Comparison of ENCODE assay signal across 11 cellular contexts in the genomic region with DNA sequence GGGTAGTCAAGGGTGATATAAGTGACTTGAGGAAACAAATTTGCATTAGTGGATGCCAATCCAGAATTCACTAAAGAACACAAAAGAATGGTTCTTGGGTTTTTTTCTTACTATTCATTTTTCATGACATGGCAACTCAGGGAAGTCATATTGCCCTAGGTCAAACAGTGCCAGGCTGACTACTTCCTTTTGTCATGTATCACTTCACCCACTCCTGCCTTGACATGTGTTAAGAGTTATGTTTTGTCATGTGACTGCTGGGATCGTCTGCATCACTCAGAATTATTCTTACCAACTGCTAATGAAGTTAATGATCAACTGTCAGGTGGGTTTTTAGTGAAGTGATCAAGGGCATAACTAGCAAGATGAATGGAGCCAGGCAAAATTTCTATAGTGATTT.
A peak's percentile ranks its signal among the peaks of the same experiment; 100 is the strongest.
DNase-seq lines count a peak whose midpoint lies in the region; ATAC-seq and TF ChIP-seq lines count a peak whose summit lies in the region.
"Had no signal": no experiment of that assay in that cellular context is flagged by ENCODE, and none has a peak within 500 bp of the region (broad histone marks: within the 10 kb centered on the region; RNA-seq: fewer than 3 reads in every experiment).

No MANE protein-coding gene starts in this region.

- ATAC-seq in HG02759 (IDR thresholded peaks at IDR 0.05; ENCODE audit: unreplicated experiment): peak; percentile 63
- ATAC-seq: GM23338 had no signal

- H3K4me1 ChIP-seq in effector memory CD4-positive, alpha-beta T cell (ENCODE audit: control insufficient read depth, insufficient read depth, low read length, poor library complexity, severe bottlenecking): peaks cover 8% of the 10 kb centered on the region
- no peaks in the 10 kb centered on the region for H3K4me1 ChIP-seq in neural progenitor cell
- H3K4me1 ChIP-seq: right lobe of liver had no signal

- H3K4me2 ChIP-seq in neural progenitor cell: no peak overlapping the region
- H3K4me2 ChIP-seq: GM23338 had no signal

- H3K9me3 Mint-ChIP-seq in activated CD4-positive, alpha-beta T cell treated with anti-CD3 and anti-CD28 coated beads, Interleukin-2, amount 10 ng/mL, durations not matched to agents 24 days and 14 days: peaks cover 7% of the 10 kb centered on the region
- no peaks in the 10 kb centered on the region for H3K9me3 Mint-ChIP-seq in neural progenitor cell
- H3K9me3 Mint-ChIP-seq: GM23338 had no signal

- peak overlapping the region; percentile 1 for H3K27ac ChIP-seq in effector memory CD4-positive, alpha-beta T cell (ENCODE audit: insufficient read depth, low read length, poor library complexity, severe bottlenecking)
- H3K27ac ChIP-seq in neural progenitor cell: no peak overlapping the region
- H3K27ac ChIP-seq: right lobe of liver had no signal

- peaks cover 29% of the 10 kb centered on the region for H3K36me3 Mint-ChIP-seq in activated CD4-positive, alpha-beta T cell treated with anti-CD3 and anti-CD28 coated beads, Interleukin-2, amount 10 ng/mL, durations not matched to agents 24 days and 14 days (ENCODE audit: low read depth)
- no peaks in the 10 kb centered on the region for H3K36me3 Mint-ChIP-seq in neural progenitor cell

- no peaks in the 10 kb centered on the region for H4K20me1 ChIP-seq in neural progenitor cell (ENCODE audit: low read depth)

- H3K4me3 ChIP-seq in effector memory CD4-positive, alpha-beta T cell (ENCODE audit: insufficient read depth, low read depth, low read length, poor library complexity, severe bottlenecking): no peak overlapping the region
- no peak overlapping the region for H3K4me3 ChIP-seq in neural progenitor cell
- H3K4me3 ChIP-seq: GM23338, right lobe of liver had no signal

- H2AFZ ChIP-seq in neural progenitor cell (replicated peaks): no peak overlapping the region
- H2AFZ ChIP-seq: GM23338 had no signal

- H3K27ac Mint-ChIP-seq in activated CD4-positive, alpha-beta T cell treated with anti-CD3 and anti-CD28 coated beads, Interleukin-2, amount 10 ng/mL, durations not matched to agents 24 days and 14 days: peak overlapping the region; percentile 48
- H3K27ac Mint-ChIP-seq in neural progenitor cell: no peak overlapping the region
- H3K27ac Mint-ChIP-seq: GM23338 had no signal

- H3K9me3 ChIP-seq in effector memory CD4-positive, alpha-beta T cell (ENCODE audit: control insufficient read depth, low read length): no peaks in the 10 kb centered on the region
- no peaks in the 10 kb centered on the region for H3K9me3 ChIP-seq in neural progenitor cell (ENCODE audit: low read depth)
- H3K9me3 ChIP-seq: right lobe of liver had no signal

- DNase-seq in activated CD4-positive, alpha-beta T cell treated with anti-CD3 and anti-CD28 coated beads, Interleukin-2, amount 10 ng/mL, durations not matched to agents 24 days and 14 days: no peak
- no peak for DNase-seq in activated CD4-positive, alpha-beta T cell treated with anti-CD3 and anti-CD28 coated beads, Interleukin-2, amount 50 U/mL, for 48 hours
- no peak for DNase-seq in effector memory CD4-positive, alpha-beta T cell
- DNase-seq in renal cortical epithelial cell (ENCODE audit: low read depth): peak; percentile 66
- no peak for DNase-seq in effector CD4-positive, alpha-beta T cell
- no peak for DNase-seq in NCI-H510A treated with DMSO at 0.1 percent for 48 hours (lab: John Stamatoyannopoulos, UW)
- no peak for DNase-seq in neural progenitor cell (ENCODE audit: low spot score)
- DNase-seq: activated CD8-positive, alpha-beta memory T cell treated with anti-CD3 and anti-CD28 coated beads, Interleukin-2, amount 50 U/mL, for 4 hours; right lobe of liver had no signal

- H3K79me2 ChIP-seq in neural progenitor cell (ENCODE audit: low read depth): no peaks in the 10 kb centered on the region

- H3K9ac ChIP-seq in neural progenitor cell: no peak overlapping the region

- H3K4me1 Mint-ChIP-seq in activated CD4-positive, alpha-beta T cell treated with anti-CD3 and anti-CD28 coated beads, Interleukin-2, amount 10 ng/mL, durations not matched to agents 24 days and 14 days: peaks cover 21% of the 10 kb centered on the region
- H3K4me1 Mint-ChIP-seq in neural progenitor cell: no peaks in the 10 kb centered on the region
- H3K4me1 Mint-ChIP-seq: GM23338 had no signal

- H3K36me3 ChIP-seq in effector memory CD4-positive, alpha-beta T cell (ENCODE audit: control insufficient read depth, insufficient read depth, low read length): no peaks in the 10 kb centered on the region
- H3K36me3 ChIP-seq in neural progenitor cell: no peaks in the 10 kb centered on the region
- H3K36me3 ChIP-seq: right lobe of liver had no signal

- H3K27me3 Mint-ChIP-seq in activated CD4-positive, alpha-beta T cell treated with anti-CD3 and anti-CD28 coated beads, Interleukin-2, amount 10 ng/mL, durations not matched to agents 24 days and 14 days: no peaks in the 10 kb centered on the region
- H3K27me3 Mint-ChIP-seq in neural progenitor cell (ENCODE audit: insufficient read depth, low read depth): no peaks in the 10 kb centered on the region

- TF ChIP-seq CTCF in neural progenitor cell (IDR thresholded peaks at IDR 0.05): no peak

- intact Hi-C loops in activated CD4-positive, alpha-beta T cell treated with anti-CD3 and anti-CD28 coated beads, Interleukin-2, amount 10 ng/mL, durations not matched to agents 24 days and 14 days (cut with micrococcal nuclease): no loop called here

- H3F3A ChIP-seq in neural progenitor cell (ENCODE audit: low read depth): no peaks in the 10 kb centered on the region

- H3K27me3 ChIP-seq in effector memory CD4-positive, alpha-beta T cell (replicated peaks; ENCODE audit: control insufficient read depth, insufficient read depth, low read length, poor library complexity, severe bottlenecking): no peaks in the 10 kb centered on the region
- no peaks in the 10 kb centered on the region for H3K27me3 ChIP-seq in neural progenitor cell
- H3K27me3 ChIP-seq: right lobe of liver had no signal

- H3K4me3 Mint-ChIP-seq in activated CD4-positive, alpha-beta T cell treated with anti-CD3 and anti-CD28 coated beads, Interleukin-2, amount 10 ng/mL, durations not matched to agents 24 days and 14 days: no peak overlapping the region
- H3K4me3 Mint-ChIP-seq in neural progenitor cell: no peak overlapping the region
- H3K4me3 Mint-ChIP-seq: GM23338 had no signal
